In genomic region chr16:79184464-79184863, GRCh38 we compare ENCODE assay signal across 16 cellular contexts.
A peak's percentile ranks its signal among the peaks of the same experiment; 100 is the strongest.
DNase-seq lines count a peak whose midpoint lies in the region; ATAC-seq and TF ChIP-seq lines count a peak whose summit lies in the region.
"Had no signal": no experiment of that assay in that cellular context is flagged by ENCODE, and none has a peak within 500 bp of the region (broad histone marks: within the 10 kb centered on the region; RNA-seq: fewer than 3 reads in every experiment).

No MANE protein-coding gene starts in this region.

- CTCF ChIA-PET in activated CD4-positive, alpha-beta T cell treated with anti-CD3 and anti-CD28 coated beads for 36 hours (lab: Charles Lee): no interaction called here

- H2BK5ac ChIP-seq in mesendoderm (ENCODE audit: low read length): no peak overlapping the region

- no peak overlapping the region for H3K27ac ChIP-seq in mesendoderm (ENCODE audit: low read depth, low read length)
- H3K27ac ChIP-seq: BLaER1 had no signal

- no peaks in the 10 kb centered on the region for H3K36me3 ChIP-seq in mesendoderm (ENCODE audit: control insufficient read depth, insufficient read depth, low read length)
- H3K36me3 ChIP-seq: BLaER1, HAP-1 had no signal

- peaks cover 36% of the 10 kb centered on the region for H3K4me1 Mint-ChIP-seq in brain
- H3K4me1 Mint-ChIP-seq in activated CD4-positive, alpha-beta T cell treated with anti-CD3 and anti-CD28 coated beads for 36 hours: peaks cover 11% of the 10 kb centered on the region

- POLR2A ChIA-PET in activated CD4-positive, alpha-beta T cell treated with anti-CD3 and anti-CD28 coated beads for 36 hours (lab: Charles Lee): no interaction called here

- H3K79me1 ChIP-seq in mesendoderm (ENCODE audit: low read length): no peaks in the 10 kb centered on the region

- no CpG with 5 or more reads among the region's 1 CpG for WGBS in mesendoderm (ENCODE audit: extremely low coverage, insufficient coverage, low lambda C conversion rate)

- peaks cover 12 to 33% (median 26%) of the 10 kb centered on the region in 5 experiments for H3K9me3 Mint-ChIP-seq in brain
- H3K9me3 Mint-ChIP-seq in activated CD4-positive, alpha-beta T cell treated with anti-CD3 and anti-CD28 coated beads for 36 hours (ENCODE audit: low read depth): peaks cover 6% of the 10 kb centered on the region

- no peak overlapping the region for H3K23ac ChIP-seq in mesendoderm (ENCODE audit: low read length)

- intact Hi-C loops in left cardiac atrium (cut with DNase I): no loop called here
- intact Hi-C loops in Right ventricle myocardium inferior (cut with DNase I): no loop called here
- intact Hi-C loops in activated CD4-positive, alpha-beta T cell treated with anti-CD3 and anti-CD28 coated beads for 36 hours (cut with DNase I, micrococcal nuclease): no loop called here

- no peak overlapping the region for H2BK15ac ChIP-seq in mesendoderm (replicated peaks; ENCODE audit: low read depth)

- H3K27ac Mint-ChIP-seq in brain: peak overlapping the region in 3 of 5 experiments; percentile 19 to 64 (median 27)
- H3K27ac Mint-ChIP-seq in activated CD4-positive, alpha-beta T cell treated with anti-CD3 and anti-CD28 coated beads for 36 hours: no peak overlapping the region
- H3K27ac Mint-ChIP-seq: CD14-positive monocyte; CD8-positive, alpha-beta T cell had no signal

- peaks cover 7% of the 10 kb centered on the region for H3K36me3 Mint-ChIP-seq in brain
- no peaks in the 10 kb centered on the region for H3K36me3 Mint-ChIP-seq in activated CD4-positive, alpha-beta T cell treated with anti-CD3 and anti-CD28 coated beads for 36 hours (ENCODE audit: low read depth)
- H3K36me3 Mint-ChIP-seq: CD14-positive monocyte; CD8-positive, alpha-beta T cell had no signal

- no peak overlapping the region for H3K4me3 Mint-ChIP-seq in brain
- H3K4me3 Mint-ChIP-seq in activated CD4-positive, alpha-beta T cell treated with anti-CD3 and anti-CD28 coated beads for 36 hours: no peak overlapping the region
- H3K4me3 Mint-ChIP-seq: CD14-positive monocyte; CD8-positive, alpha-beta T cell had no signal

- no peak overlapping the region for H3K4me3 ChIP-seq in mesendoderm (ENCODE audit: low read length)
- H3K4me3 ChIP-seq: BLaER1, GM12878, HAP-1 had no signal

- H3K4me2 ChIP-seq in mesendoderm (ENCODE audit: low read length): no peak overlapping the region

- no peak overlapping the region for H3K18ac ChIP-seq in mesendoderm (ENCODE audit: low read length)

- ATAC-seq in left cardiac atrium (peak; percentile 41 to 92), Right ventricle myocardium inferior (no peak), HG02623 (IDR thresholded peaks at IDR 0.05; ENCODE audit: unreplicated experiment) (no peak), GM21360 (IDR thresholded peaks at IDR 0.05; ENCODE audit: unreplicated experiment) (no peak)
- no peak for ATAC-seq in activated CD4-positive, alpha-beta T cell treated with anti-CD3 and anti-CD28 coated beads for 36 hours
- ATAC-seq: CD8-positive, alpha-beta T cell; GM12878 had no signal

- H3K27me3 Mint-ChIP-seq in brain: peaks cover 9% of the 10 kb centered on the region
- peaks cover 5% of the 10 kb centered on the region for H3K27me3 Mint-ChIP-seq in activated CD4-positive, alpha-beta T cell treated with anti-CD3 and anti-CD28 coated beads for 36 hours

- DNase-seq in left cardiac atrium (no peak), Right ventricle myocardium inferior (ENCODE audit: missing footprints) (no peak), mesendoderm (peak; percentile 30)
- DNase-seq in activated CD4-positive, alpha-beta T cell treated with anti-CD3 and anti-CD28 coated beads for 36 hours: no peak
- DNase-seq: 8988T; Calu3; CD8-positive, alpha-beta T cell; DMS79 treated with DMSO at 0.1 percent for 48 hours; EL had no signal

- no peak overlapping the region for H2BK120ac ChIP-seq in mesendoderm (ENCODE audit: low read depth, low read length)

- H3K4ac ChIP-seq in mesendoderm (ENCODE audit: low read depth, low read length): no peak overlapping the region

- H4K8ac ChIP-seq in mesendoderm (ENCODE audit: low read depth, low read length): no peak overlapping the region

- no peaks in the 10 kb centered on the region for H3K79me2 ChIP-seq in mesendoderm (ENCODE audit: control insufficient read depth, insufficient read depth, low read length)

- TF ChIP-seq CTCF in brain (conservative IDR thresholded peaks at IDR 0.05): no peak

- no peak overlapping the region for H3K56ac ChIP-seq in mesendoderm (ENCODE audit: low read length)

- no peak overlapping the region for H2AK5ac ChIP-seq in mesendoderm (ENCODE audit: low read length)

- H4K5ac ChIP-seq in mesendoderm (ENCODE audit: low read length): no peak overlapping the region

- H3K27me3 ChIP-seq in mesendoderm (ENCODE audit: insufficient read depth, low read length, poor library complexity): no peaks in the 10 kb centered on the region
- H3K27me3 ChIP-seq: BLaER1 had no signal

- H3K4me1 ChIP-seq in mesendoderm (ENCODE audit: control insufficient read depth, low read depth, low read length): peaks cover 4% of the 10 kb centered on the region
- H3K4me1 ChIP-seq: HAP-1 had no signal

- no peak overlapping the region for H3K9ac ChIP-seq in mesendoderm (ENCODE audit: low read length)
- H3K9ac ChIP-seq: BLaER1 had no signal

Comparison
In these comparisons a context has a peak if more than half of its experiments do, and no peak if none do; other contexts are left out.
1. ATAC-seq: peak in left cardiac atrium (2 of 2); none in Right ventricle myocardium inferior (single experiment), HG02623 (single experiment), activated CD4-positive, alpha-beta T cell treated with anti-CD3 and anti-CD28 coated beads for 36 hours (single experiment) and GM21360 (single experiment).